Comparison of ENCODE assay signal across 11 cellular contexts in genomic region chr1:8666394-8667167, GRCh38.
DNase-seq lines count a peak whose midpoint lies in the region; ATAC-seq and TF ChIP-seq lines count a peak whose summit lies in the region.
"Had no signal": no experiment of that assay in that cellular context is flagged by ENCODE, and none has a peak within 500 bp of the region (broad histone marks: within the 10 kb centered on the region; RNA-seq: fewer than 3 reads in every experiment).

No MANE protein-coding gene starts in this region.

- no peaks in the 10 kb centered on the region for H3K9me3 Mint-ChIP-seq in MCF 10A (ENCODE audit: unreplicated experiment)

- BruUV-seq in MCF 10A (replicated peaks; lab: Mats Ljungman, UMichigan) = no TSS peak

- H3K36me3 Mint-ChIP-seq in MCF 10A (ENCODE audit: insufficient read depth, unreplicated experiment) = no peaks in the 10 kb centered on the region

- no peak for ATAC-seq in GM19463 (IDR thresholded peaks at IDR 0.05; ENCODE audit: unreplicated experiment)

- peaks cover 58 to 99% (median 97%) of the 10 kb centered on the region in 6 donors for H3K4me1 ChIP-seq in spleen

- H3K36me3 ChIP-seq in spleen = no peaks in the 10 kb centered on the region

- intact Hi-C loops in spleen (cut with DNase I; ENCODE audit: low total_unique reads) = loop anchor here (10.0 kb wide), 1 partner anchor 62 kb away; no protein-coding TSS in a partner anchor
- intact Hi-C loops in lower leg skin (cut with DNase I; ENCODE audit: low total_unique reads) = no loop called here
- intact Hi-C loops in MCF 10A (cut with micrococcal nuclease) = no loop called here

- TF ChIP-seq CTCF in fibroblast of pulmonary artery (IDR thresholded peaks at IDR 0.05; ENCODE audit: low read length, missing control alignments) (no peak), spleen (IDR thresholded peaks at IDR 0.05 in 8 of 11, conservative IDR thresholded peaks at IDR 0.05 in 3 of 11) (no peak), lower leg skin (IDR thresholded peaks at IDR 0.05) (no peak), MCF 10A (IDR thresholded peaks at IDR 0.05; ENCODE audit: unreplicated experiment) (no peak)

- peak overlapping the region in 7 of 8 donors; percentile 1 to 82 (median 28) for H3K27ac ChIP-seq in spleen

- WGBS in spleen, 5 donors = 47 to 50% (median 48%) methylated on average over 4 of the region's 4 CpGs
- WGBS in lower leg skin, 2 donors = 58 to 62% methylated on average over 4 of the region's 4 CpGs

- no peak overlapping the region for H3K27ac Mint-ChIP-seq in MCF 10A (ENCODE audit: low read depth, unreplicated experiment)

- POLR2A ChIA-PET in MCF 10A (lab: Yijun Ruan, JAX) = interaction anchor here (0.7 kb wide), 1 partner anchor 87 kb away, joined by 3 read pairs; no protein-coding TSS in a partner anchor

- H3K27me3 ChIP-seq in spleen (replicated peaks in 1 of 7) = no peaks in the 10 kb centered on the region

- H3K9me3 ChIP-seq in spleen = no peaks in the 10 kb centered on the region

- no peak overlapping the region for H3K4me3 Mint-ChIP-seq in MCF 10A (ENCODE audit: unreplicated experiment)

- DNase-seq in NOMO-1 treated with DMSO at 0.1 percent for 48 hours (lab: John Stamatoyannopoulos, UW; ENCODE audit: unreplicated experiment) = peak; percentile 49
- no peak for DNase-seq in NOMO-1 treated with dmso at 0.1 percent for 144 hours (lab: John Stamatoyannopoulos, UW; ENCODE audit: unreplicated experiment)
- peak; percentile 44 for DNase-seq in OCI-M1 (lab: John Stamatoyannopoulos, UW)
- DNase-seq in fibroblast of pulmonary artery (ENCODE audit: low read depth) = peak; percentile 50
- no peak for DNase-seq in spleen
- DNase-seq in lower leg skin (ENCODE audit: low spot score in 2 of 2) = no peak
- no peak for DNase-seq in MCF 10A (ENCODE audit: unreplicated experiment)
- DNase-seq: amniotic stem cell, islet precursor cell, NCI-H2171 had no signal

- CTCF ChIA-PET in MCF 10A (lab: Yijun Ruan, JAX) = no interaction called here

- peaks cover 30% of the 10 kb centered on the region for H3K4me1 Mint-ChIP-seq in MCF 10A (ENCODE audit: insufficient read depth, unreplicated experiment)

- no peaks in the 10 kb centered on the region for H3K27me3 Mint-ChIP-seq in MCF 10A (ENCODE audit: insufficient read depth, unreplicated experiment)

- TF ChIP-seq POLR2A in spleen (IDR thresholded peaks at IDR 0.05) = no peak
- no peak for TF ChIP-seq POLR2A in lower leg skin (IDR thresholded peaks at IDR 0.05)

- H3K4me3 ChIP-seq in fibroblast of pulmonary artery (replicated peaks; ENCODE audit: low read depth, low read length) (no peak overlapping the region), spleen (no peak overlapping the region), lower leg skin (ENCODE audit: low read depth, poor library complexity, severe bottlenecking) (no peak overlapping the region)

Comparison
In these comparisons a context has a peak if more than half of its experiments do, and no peak if none do; other contexts are left out.
1. DNase-seq: peak in NOMO-1 treated with DMSO at 0.1 percent for 48 hours (single experiment), OCI-M1 (single experiment) and fibroblast of pulmonary artery (single experiment); none in NOMO-1 treated with dmso at 0.1 percent for 144 hours (single experiment), spleen (single experiment), lower leg skin (0 of 2) and MCF 10A (single experiment).